In genomic region chr7:118153551-118154177, GRCh38 we compare ENCODE assay signal across 2 cellular contexts.
TF ChIP-seq lines count a peak whose summit lies in the region.

No MANE protein-coding gene starts in this region.

TF ChIP-seq in H1, 55 proteins besides CTCF, POLR2A, EP300 and RAD21 (continued from another document):
- TF ChIP-seq RFX5 (IDR thresholded peaks at IDR 0.05; ENCODE audit: borderline replicate concordance, low read depth, low read length) (no peak), TAF1 (IDR thresholded peaks at IDR 0.05; ENCODE audit: low read depth, low read length) (no peak), ATF2 (IDR thresholded peaks at IDR 0.05; ENCODE audit: low read length) (no peak), GABPA (IDR thresholded peaks at IDR 0.05; ENCODE audit: borderline replicate concordance, insufficient read depth, low read length) (no peak)

TF ChIP-seq in neural cell, 6 proteins besides CTCF, POLR2A, EP300 and RAD21:
- TF ChIP-seq, protein P1, sequence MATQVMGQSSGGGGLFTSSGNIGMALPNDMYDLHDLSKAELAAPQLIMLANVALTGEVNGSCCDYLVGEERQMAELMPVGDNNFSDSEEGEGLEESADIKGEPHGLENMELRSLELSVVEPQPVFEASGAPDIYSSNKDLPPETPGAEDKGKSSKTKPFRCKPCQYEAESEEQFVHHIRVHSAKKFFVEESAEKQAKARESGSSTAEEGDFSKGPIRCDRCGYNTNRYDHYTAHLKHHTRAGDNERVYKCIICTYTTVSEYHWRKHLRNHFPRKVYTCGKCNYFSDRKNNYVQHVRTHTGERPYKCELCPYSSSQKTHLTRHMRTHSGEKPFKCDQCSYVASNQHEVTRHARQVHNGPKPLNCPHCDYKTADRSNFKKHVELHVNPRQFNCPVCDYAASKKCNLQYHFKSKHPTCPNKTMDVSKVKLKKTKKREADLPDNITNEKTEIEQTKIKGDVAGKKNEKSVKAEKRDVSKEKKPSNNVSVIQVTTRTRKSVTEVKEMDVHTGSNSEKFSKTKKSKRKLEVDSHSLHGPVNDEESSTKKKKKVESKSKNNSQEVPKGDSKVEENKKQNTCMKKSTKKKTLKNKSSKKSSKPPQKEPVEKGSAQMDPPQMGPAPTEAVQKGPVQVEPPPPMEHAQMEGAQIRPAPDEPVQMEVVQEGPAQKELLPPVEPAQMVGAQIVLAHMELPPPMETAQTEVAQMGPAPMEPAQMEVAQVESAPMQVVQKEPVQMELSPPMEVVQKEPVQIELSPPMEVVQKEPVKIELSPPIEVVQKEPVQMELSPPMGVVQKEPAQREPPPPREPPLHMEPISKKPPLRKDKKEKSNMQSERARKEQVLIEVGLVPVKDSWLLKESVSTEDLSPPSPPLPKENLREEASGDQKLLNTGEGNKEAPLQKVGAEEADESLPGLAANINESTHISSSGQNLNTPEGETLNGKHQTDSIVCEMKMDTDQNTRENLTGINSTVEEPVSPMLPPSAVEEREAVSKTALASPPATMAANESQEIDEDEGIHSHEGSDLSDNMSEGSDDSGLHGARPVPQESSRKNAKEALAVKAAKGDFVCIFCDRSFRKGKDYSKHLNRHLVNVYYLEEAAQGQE (IDR thresholded peaks at IDR 0.05; ENCODE audit: borderline replicate concordance): no peak
- no peak for TF ChIP-seq POLR2AphosphoS5 (IDR thresholded peaks at IDR 0.05)
- peak; percentile 69 for TF ChIP-seq SMC3 (conservative IDR thresholded peaks at IDR 0.05; ENCODE audit: poor library complexity)
- no peak for TF ChIP-seq TAF1 (IDR thresholded peaks at IDR 0.05; ENCODE audit: low read depth)
- TF ChIP-seq MXI1 (conservative IDR thresholded peaks at IDR 0.05; ENCODE audit: poor library complexity, severe bottlenecking): no peak
